In genomic region chr2:44290271-44290670, GRCh38 we compare ENCODE assay signal across 18 cellular contexts. TPM values are rescaled to one million over a fixed set of nuclear protein-coding genes. Genes with fewer than 3 reads are reported as not detected.
DNase-seq lines count a peak whose midpoint lies in the region; ATAC-seq and TF ChIP-seq lines count a peak whose summit lies in the region.
"Had no signal": no experiment of that assay in that cellular context is flagged by ENCODE, and none has a peak within 500 bp of the region (broad histone marks: within the 10 kb centered on the region; RNA-seq: fewer than 3 reads in every experiment).

No MANE protein-coding gene starts in this region.

- no peaks in the 10 kb centered on the region for H3K27me3 ChIP-seq in Panc1 (ENCODE audit: control insufficient read depth, insufficient read depth, low read length)
- H3K27me3 ChIP-seq in neural progenitor cell, result no peaks in the 10 kb centered on the region
- H3K27me3 ChIP-seq in right atrium auricular region, result no peaks in the 10 kb centered on the region
- H3K27me3 ChIP-seq: dorsolateral prefrontal cortex had no signal

- ATAC-seq in Panc1 (no peak), omental fat pad (ENCODE audit: low FRiP score) (no peak)
- ATAC-seq: sciatic nerve had no signal

- peak overlapping the region; percentile 80 for H3K27ac ChIP-seq in Panc1 (ENCODE audit: low read length)
- H3K27ac ChIP-seq in neural progenitor cell, result no peak overlapping the region
- H3K27ac ChIP-seq in right atrium auricular region, result no peak overlapping the region

- H3K4me3 Mint-ChIP-seq in neural progenitor cell, result no peak overlapping the region
- H3K4me3 Mint-ChIP-seq: CD14-positive monocyte; stimulated activated naive CD8-positive, alpha-beta T cell treated with anti-CD3 and anti-CD28 coated beads, Interleukin-15, Interleukin-2, amounts not matched to agents 100 ng/mL and 50 ng/mL, for 24 hours had no signal

- peak; percentile 55 for DNase-seq in Daoy (ENCODE audit: low read depth)
- DNase-seq in Panc1 (ENCODE audit: low read depth, low spot score), result no peak
- peak; percentile 30 for DNase-seq in epithelial cell of esophagus (ENCODE audit: low read depth)
- no peak for DNase-seq in neural progenitor cell (ENCODE audit: low spot score)
- no peak for DNase-seq in NCI-H1092 (lab: John Stamatoyannopoulos, UW)
- no peak for DNase-seq in right atrium auricular region (ENCODE audit: low spot score)
- no peak for DNase-seq in D341Med (ENCODE audit: low spot score)
- no peak for DNase-seq in omental fat pad (ENCODE audit: low spot score)
- DNase-seq: activated CD4-positive, alpha-beta T cell treated with anti-CD3 and anti-CD28 coated beads for 4 hours; dorsolateral prefrontal cortex; GF-D8; H7; NCI-H2227 treated with DMSO at 0.1 percent for 48 hours; SW 1271 had no signal

- no peaks in the 10 kb centered on the region for H3K36me3 Mint-ChIP-seq in neural progenitor cell
- H3K36me3 Mint-ChIP-seq: CD14-positive monocyte had no signal

- H2AFZ ChIP-seq in neural progenitor cell (replicated peaks), result no peak overlapping the region

- H3K4me3 ChIP-seq in Panc1 (ENCODE audit: low read depth in 2 of 2, low read length in 2 of 2), result no peak overlapping the region
- no peak overlapping the region for H3K4me3 ChIP-seq in epithelial cell of esophagus (ENCODE audit: low read length)
- H3K4me3 ChIP-seq in neural progenitor cell, result no peak overlapping the region
- H3K4me3 ChIP-seq in right atrium auricular region, result no peak overlapping the region
- H3K4me3 ChIP-seq: dorsolateral prefrontal cortex had no signal

- H3K36me3 ChIP-seq in Panc1 (ENCODE audit: control insufficient read depth, insufficient read depth, low read length), result no peaks in the 10 kb centered on the region
- no peaks in the 10 kb centered on the region for H3K36me3 ChIP-seq in neural progenitor cell
- H3K36me3 ChIP-seq in right atrium auricular region, result no peaks in the 10 kb centered on the region

- no peak overlapping the region for H3K9ac ChIP-seq in neural progenitor cell

- H3K27me3 Mint-ChIP-seq in neural progenitor cell (ENCODE audit: insufficient read depth, low read depth), result no peaks in the 10 kb centered on the region
- H3K27me3 Mint-ChIP-seq: stimulated activated naive CD8-positive, alpha-beta T cell treated with anti-CD3 and anti-CD28 coated beads, Interleukin-15, Interleukin-2, amounts not matched to agents 100 ng/mL and 50 ng/mL, for 24 hours had no signal

- H3K9me3 ChIP-seq in Panc1 (ENCODE audit: control insufficient read depth, insufficient read depth, low read depth, low read length) (no peaks in the 10 kb centered on the region), neural progenitor cell (ENCODE audit: low read depth) (no peaks in the 10 kb centered on the region), right atrium auricular region (no peaks in the 10 kb centered on the region)

- POLR2A ChIA-PET in Panc1 (lab: Charles Lee), result interaction anchor here (0.7 kb wide), 2 partner anchors 87 to 120 kb away, joined by 3 read pairs; no protein-coding TSS in a partner anchor

- no TSS peak for BruUV-seq in Panc1 (replicated peaks; lab: Mats Ljungman, UMichigan)

- peaks cover 18% of the 10 kb centered on the region for H3K4me1 Mint-ChIP-seq in neural progenitor cell
- H3K4me1 Mint-ChIP-seq: CD14-positive monocyte had no signal

- no peaks in the 10 kb centered on the region for H4K20me1 ChIP-seq in neural progenitor cell (ENCODE audit: low read depth)

- H3K79me2 ChIP-seq in neural progenitor cell (ENCODE audit: low read depth), result no peaks in the 10 kb centered on the region

- H3K27ac Mint-ChIP-seq in neural progenitor cell, result peak overlapping the region; percentile 76
- H3K27ac Mint-ChIP-seq: CD14-positive monocyte; stimulated activated naive CD8-positive, alpha-beta T cell treated with anti-CD3 and anti-CD28 coated beads, Interleukin-15, Interleukin-2, amounts not matched to agents 100 ng/mL and 50 ng/mL, for 24 hours had no signal

- H3K4me2 ChIP-seq in neural progenitor cell, result no peak overlapping the region

- CTCF ChIA-PET in Panc1 (lab: Charles Lee), result no interaction called here

- no peaks in the 10 kb centered on the region for H3K9me3 Mint-ChIP-seq in neural progenitor cell
- H3K9me3 Mint-ChIP-seq: CD14-positive monocyte; stimulated activated naive CD8-positive, alpha-beta T cell treated with anti-CD3 and anti-CD28 coated beads, Interleukin-15, Interleukin-2, amounts not matched to agents 100 ng/mL and 50 ng/mL, for 24 hours had no signal

- H3K4me1 ChIP-seq in Panc1 (ENCODE audit: control insufficient read depth, insufficient read depth, low read length) (peaks cover 12% of the 10 kb centered on the region), neural progenitor cell (peaks cover 15% of the 10 kb centered on the region), right atrium auricular region (peaks cover 0 to 5% of the 10 kb centered on the region in 2 donors)

- intact Hi-C loops in Panc1 (cut with micrococcal nuclease; ENCODE audit: unreplicated experiment), result loop anchor here (5.0 kb wide), 1 partner anchor 48 kb away; no protein-coding TSS in a partner anchor

- in situ Hi-C loops in Panc1 (cut with HindIII; ENCODE audit: low pct_unique_long_range_greater_than_20kb, low sequenced_read_pairs), result no loop called here

- peaks cover 5% of the 10 kb centered on the region for H3F3A ChIP-seq in neural progenitor cell (ENCODE audit: low read depth)

- TF ChIP-seq CTCF in Panc1 (IDR thresholded peaks at IDR 0.05) (no peak), epithelial cell of esophagus (IDR thresholded peaks at IDR 0.05; ENCODE audit: insufficient read depth, low read depth, low read length, missing control alignments) (no peak), neural progenitor cell (IDR thresholded peaks at IDR 0.05) (no peak), right atrium auricular region (IDR thresholded peaks at IDR 0.05) (no peak), omental fat pad (IDR thresholded peaks at IDR 0.05) (no peak)

RNA-seq across cellular contexts. Expression of gene SLC3A1, which starts 15.0 kb away (rescaled TPM):
- not detected in 2 replicates for total RNA-seq in Daoy (2014; rRNA removed; shearing (Covaris generic))
- total RNA-seq in Panc1 (2021; ENCODE audit: unreplicated experiment) (0.26 TPM), neural progenitor cell (ENCODE audit: low replicate concordance) (0.22 and 0.56 TPM in 2 replicates), right atrium auricular region (not detected), omental fat pad (under 1 TPM in 3 of 4 donors, not detected in 1; 0.19 to 0.95 (median 0.60) TPM)
- not detected for polyA plus RNA-seq in Panc1 (2012; ENCODE audit: insufficient read length)
- total RNA-seq: glomerular endothelial cell, H7 had no signal
- polyA plus RNA-seq: CD14-positive monocyte had no signal

Comparison
In these comparisons a context has a peak if more than half of its experiments do, and no peak if none do; other contexts are left out.
1. DNase-seq: peak in Daoy (single experiment) and epithelial cell of esophagus (single experiment); none in Panc1 (single experiment), neural progenitor cell (single experiment), NCI-H1092 (single experiment), right atrium auricular region (single experiment), D341Med (single experiment) and omental fat pad (single experiment).